ENCODE assay signal across 2 cellular contexts in the genomic region with DNA sequence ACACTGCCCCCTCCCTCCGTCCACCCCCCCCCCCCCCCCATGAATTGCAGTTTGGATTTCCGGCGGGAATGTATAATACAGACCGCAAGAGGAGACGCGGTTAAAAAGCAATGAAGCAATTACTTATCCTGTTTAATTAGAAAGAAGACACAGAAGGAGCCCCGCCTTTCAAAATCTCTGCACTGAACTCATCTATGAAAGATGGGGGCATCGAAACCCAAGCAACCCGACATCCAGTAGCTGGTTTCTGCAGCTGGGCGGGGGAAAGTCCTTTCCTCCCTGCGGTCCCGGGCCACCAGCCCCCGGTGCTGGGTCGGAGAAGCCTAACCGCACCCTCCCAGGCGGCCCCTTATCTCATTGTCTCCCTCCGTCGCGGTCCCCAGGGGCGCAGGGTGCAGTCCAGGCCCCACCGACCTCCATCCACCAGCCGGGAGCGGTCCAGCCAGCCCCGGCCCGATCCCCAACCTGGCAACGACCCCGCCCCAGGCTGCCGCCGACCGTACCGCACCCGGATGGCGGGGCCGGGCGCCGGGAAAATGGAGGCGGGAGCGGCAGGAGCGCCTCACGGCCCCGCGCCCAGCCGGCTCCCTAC.
TF ChIP-seq lines count a peak whose summit lies in the region.

No MANE protein-coding gene starts in this region.

TF ChIP-seq in Ishikawa, 13 proteins besides CTCF, POLR2A, EP300 and RAD21:
- TF ChIP-seq REST (IDR thresholded peaks at IDR 0.05; ENCODE audit: low read depth) (no peak), TCF12 (IDR thresholded peaks at IDR 0.05; ENCODE audit: low read depth) (no peak), FOXM1 (IDR thresholded peaks at IDR 0.05; ENCODE audit: borderline replicate concordance, low read depth) (no peak), CREB1 (IDR thresholded peaks at IDR 0.05; ENCODE audit: low read depth) (no peak), YY1 (IDR thresholded peaks at IDR 0.05; ENCODE audit: low read depth) (0 out of 2 replicates have a peak, but pooled peaks have one; percentile 31), EGR1 (IDR thresholded peaks at IDR 0.05) (no peak), TAF1 (IDR thresholded peaks at IDR 0.05; ENCODE audit: low read depth) (no peak), TEAD4 (IDR thresholded peaks at IDR 0.05) (no peak), NFIC (IDR thresholded peaks at IDR 0.05) (no peak), ZBTB7A (IDR thresholded peaks at IDR 0.05; ENCODE audit: low read depth) (0 out of 2 replicates have a peak, but pooled peaks have one; percentile 26), MAX (IDR thresholded peaks at IDR 0.05) (no peak), CEBPB (IDR thresholded peaks at IDR 0.05) (no peak)
- TF ChIP-seq, protein P1, sequence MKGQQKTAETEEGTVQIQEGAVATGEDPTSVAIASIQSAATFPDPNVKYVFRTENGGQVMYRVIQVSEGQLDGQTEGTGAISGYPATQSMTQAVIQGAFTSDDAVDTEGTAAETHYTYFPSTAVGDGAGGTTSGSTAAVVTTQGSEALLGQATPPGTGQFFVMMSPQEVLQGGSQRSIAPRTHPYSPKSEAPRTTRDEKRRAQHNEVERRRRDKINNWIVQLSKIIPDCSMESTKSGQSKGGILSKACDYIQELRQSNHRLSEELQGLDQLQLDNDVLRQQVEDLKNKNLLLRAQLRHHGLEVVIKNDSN (IDR thresholded peaks at IDR 0.05), result no peak

TF ChIP-seq in endothelial cell of umbilical vein, 7 proteins besides CTCF, POLR2A, EP300 and RAD21:
- TF ChIP-seq FOS (IDR thresholded peaks at IDR 0.05; ENCODE audit: borderline replicate concordance, insufficient read depth, low read length) (no peak), POLR2AphosphoS5 (IDR thresholded peaks at IDR 0.05; ENCODE audit: insufficient read depth, low read depth, low read length) (no peak), GATA2 (IDR thresholded peaks at IDR 0.05; ENCODE audit: insufficient read depth, insufficient read length, low read depth, low read length) (no peak), EZH2 (IDR thresholded peaks at IDR 0.05; ENCODE audit: borderline replicate concordance, low read depth, low read length, severe bottlenecking) (no peak), MYC (IDR thresholded peaks at IDR 0.05; ENCODE audit: low read depth, low read length) (no peak), MAX (IDR thresholded peaks at IDR 0.05; ENCODE audit: insufficient read depth, insufficient read length) (no peak), JUN (IDR thresholded peaks at IDR 0.05; ENCODE audit: borderline replicate concordance, insufficient read depth, insufficient read length, low read depth) (no peak)
